Comparison of ENCODE assay signal across 20 cellular contexts in the genomic region with DNA sequence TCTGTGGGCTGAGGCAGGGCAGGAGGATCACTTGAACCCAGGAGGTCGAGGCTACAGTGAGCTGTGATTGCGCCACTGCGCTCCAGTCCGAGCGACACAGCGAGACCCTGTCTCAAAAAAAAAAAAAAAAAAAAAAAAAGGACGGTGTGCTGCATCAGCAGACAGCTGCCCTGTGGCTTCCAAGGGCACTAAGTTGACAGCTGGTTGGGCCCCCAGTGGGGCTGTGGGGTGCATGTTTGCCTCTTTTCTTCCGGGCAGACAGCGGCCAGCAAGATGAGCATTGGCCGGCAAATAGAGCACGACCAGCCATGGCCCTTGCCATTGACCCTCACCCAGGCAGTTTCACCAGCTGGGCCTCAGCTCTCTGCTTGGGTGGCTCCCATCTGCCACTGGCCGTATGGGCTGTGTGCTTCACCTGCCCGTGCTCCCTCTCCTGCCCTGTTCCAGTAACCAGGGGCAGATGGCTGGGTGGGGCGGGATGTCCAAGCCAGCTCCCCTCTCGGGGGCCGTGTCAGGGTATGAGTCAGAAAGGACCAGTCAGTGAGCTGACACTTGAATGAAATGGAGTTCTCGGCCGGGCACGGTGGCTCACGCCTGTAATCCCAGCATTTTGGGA. TPM values are rescaled to one million over a fixed set of nuclear protein-coding genes. Genes with fewer than 3 reads are reported as not detected.
DNase-seq lines count a peak whose midpoint lies in the region; ATAC-seq and TF ChIP-seq lines count a peak whose summit lies in the region.
"Had no signal": no experiment of that assay in that cellular context is flagged by ENCODE, and none has a peak within 500 bp of the region (broad histone marks: within the 10 kb centered on the region; RNA-seq: fewer than 3 reads in every experiment).

No MANE protein-coding gene starts in this region.

- intact Hi-C loops in activated CD4-positive, alpha-beta T cell treated with anti-CD3 and anti-CD28 coated beads, Interleukin-2, amount 10 ng/mL, durations not matched to agents 24 days and 14 days (cut with micrococcal nuclease), result no loop called here
- intact Hi-C loops in lower leg skin (cut with DNase I; ENCODE audit: low total_unique reads), result no loop called here

- WGBS in lower leg skin, 2 donors, result 85 to 93% methylated on average over 18 to 19 of the region's 20 CpGs

- H3K27ac ChIP-seq in SJCRH30, result peak overlapping the region; percentile 45
- peak overlapping the region; percentile 58 for H3K27ac ChIP-seq in subcutaneous abdominal adipose tissue (ENCODE audit: low read depth, low read length)
- H3K27ac ChIP-seq: BLaER1, GM23248 had no signal

- TF ChIP-seq POLR2A in lower leg skin (IDR thresholded peaks at IDR 0.05), result no peak

- no peak for ATAC-seq in activated naive CD4-positive, alpha-beta T cell treated with anti-CD3 and anti-CD28 coated beads, Interleukin-2, amount 50 U/mL, for 72 hours
- ATAC-seq: GM12878, HCT116 had no signal

- H3K36me3 Mint-ChIP-seq in activated naive CD4-positive, alpha-beta T cell treated with anti-CD3 and anti-CD28 coated beads, Interleukin-2, amount 50 U/mL, for 72 hours, result no peaks in the 10 kb centered on the region
- H3K36me3 Mint-ChIP-seq in activated naive CD4-positive, alpha-beta T cell treated with anti-CD3 and anti-CD28 coated beads, Interleukin-2, amount 10 ng/mL, durations not matched to agents 7 days and 5 days, result peaks cover 15% of the 10 kb centered on the region
- peaks cover 8% of the 10 kb centered on the region for H3K36me3 Mint-ChIP-seq in type B pancreatic cell
- H3K36me3 Mint-ChIP-seq in activated CD4-positive, alpha-beta T cell treated with anti-CD3 and anti-CD28 coated beads, Interleukin-2, amount 10 ng/mL, durations not matched to agents 24 days and 14 days (ENCODE audit: low read depth), result peaks cover 23% of the 10 kb centered on the region

- H3K4me1 ChIP-seq in SJCRH30 (peaks cover 26% of the 10 kb centered on the region), subcutaneous abdominal adipose tissue (ENCODE audit: control insufficient read depth in 5 of 5, insufficient read depth in 5 of 5, low read length in 5 of 5) (peaks cover 0 to 17% (median 11%) of the 10 kb centered on the region in 5 donors)

- DNase-seq in activated naive CD4-positive, alpha-beta T cell treated with anti-CD3 and anti-CD28 coated beads, Interleukin-2, amount 50 U/mL, for 72 hours (ENCODE audit: low spot score in 2 of 2), result no peak
- DNase-seq in activated naive CD4-positive, alpha-beta T cell treated with anti-CD3 and anti-CD28 coated beads, Interleukin-2, amount 10 ng/mL, durations not matched to agents 7 days and 5 days, result no peak
- DNase-seq in SJCRH30 (peak; percentile 81 to 83), myocyte (ENCODE audit: low read depth) (peak; percentile 82), type B pancreatic cell (ENCODE audit: extremely low spot score, unreplicated experiment) (no peak), lower leg skin (ENCODE audit: low spot score in 2 of 2) (no peak)
- no peak for DNase-seq in activated CD4-positive, alpha-beta T cell treated with anti-CD3 and anti-CD28 coated beads, Interleukin-2, amount 10 ng/mL, durations not matched to agents 24 days and 14 days
- DNase-seq: 8988T, GM23248, KBM-7, NCI-H1092, NCI-H446 treated with DMSO at 0.1 percent for 48 hours, OCI-M1, SK-N-SH had no signal

- H3K27me3 ChIP-seq in SJCRH30, result no peaks in the 10 kb centered on the region
- H3K27me3 ChIP-seq in subcutaneous abdominal adipose tissue (ENCODE audit: control insufficient read depth in 5 of 5, insufficient read depth in 4 of 5, low read length in 5 of 5), result no peaks in the 10 kb centered on the region
- H3K27me3 ChIP-seq: BLaER1 had no signal

- no peaks in the 10 kb centered on the region for H3K27me3 Mint-ChIP-seq in activated naive CD4-positive, alpha-beta T cell treated with anti-CD3 and anti-CD28 coated beads, Interleukin-2, amount 10 ng/mL, durations not matched to agents 7 days and 5 days
- no peaks in the 10 kb centered on the region for H3K27me3 Mint-ChIP-seq in type B pancreatic cell
- no peaks in the 10 kb centered on the region for H3K27me3 Mint-ChIP-seq in activated CD4-positive, alpha-beta T cell treated with anti-CD3 and anti-CD28 coated beads, Interleukin-2, amount 10 ng/mL, durations not matched to agents 24 days and 14 days

- CTCF ChIA-PET in activated naive CD4-positive, alpha-beta T cell treated with anti-CD3 and anti-CD28 coated beads, Interleukin-2, amount 10 ng/mL, durations not matched to agents 7 days and 5 days (lab: Charles Lee), result no interaction called here

- no peak overlapping the region for H3K4me3 Mint-ChIP-seq in activated naive CD4-positive, alpha-beta T cell treated with anti-CD3 and anti-CD28 coated beads, Interleukin-2, amount 10 ng/mL, durations not matched to agents 7 days and 5 days
- H3K4me3 Mint-ChIP-seq in type B pancreatic cell, result no peak overlapping the region
- H3K4me3 Mint-ChIP-seq in activated CD4-positive, alpha-beta T cell treated with anti-CD3 and anti-CD28 coated beads, Interleukin-2, amount 10 ng/mL, durations not matched to agents 24 days and 14 days, result no peak overlapping the region

- H3K9me3 ChIP-seq in SJCRH30 (replicated peaks), result no peaks in the 10 kb centered on the region
- no peaks in the 10 kb centered on the region for H3K9me3 ChIP-seq in subcutaneous abdominal adipose tissue (ENCODE audit: control insufficient read depth in 5 of 5, low read length in 5 of 5)
- H3K9me3 ChIP-seq: BLaER1, SK-N-SH had no signal

- peak overlapping the region; percentile 29 to 42 for H3K27ac Mint-ChIP-seq in activated naive CD4-positive, alpha-beta T cell treated with anti-CD3 and anti-CD28 coated beads, Interleukin-2, amount 50 U/mL, for 72 hours
- H3K27ac Mint-ChIP-seq in activated naive CD4-positive, alpha-beta T cell treated with anti-CD3 and anti-CD28 coated beads, Interleukin-2, amount 10 ng/mL, durations not matched to agents 7 days and 5 days, result no peak overlapping the region
- no peak overlapping the region for H3K27ac Mint-ChIP-seq in type B pancreatic cell
- no peak overlapping the region for H3K27ac Mint-ChIP-seq in activated CD4-positive, alpha-beta T cell treated with anti-CD3 and anti-CD28 coated beads, Interleukin-2, amount 10 ng/mL, durations not matched to agents 24 days and 14 days

- H3K4me3 ChIP-seq in SJCRH30 (no peak overlapping the region), subcutaneous abdominal adipose tissue (ENCODE audit: low read depth in 1 of 5, low read length in 5 of 5) (no peak overlapping the region), lower leg skin (ENCODE audit: low read depth, poor library complexity, severe bottlenecking) (no peak overlapping the region)
- H3K4me3 ChIP-seq: BLaER1, GM12878, GM23248 had no signal

- H3K9me3 Mint-ChIP-seq in activated naive CD4-positive, alpha-beta T cell treated with anti-CD3 and anti-CD28 coated beads, Interleukin-2, amount 50 U/mL, for 72 hours, result no peaks in the 10 kb centered on the region
- no peaks in the 10 kb centered on the region for H3K9me3 Mint-ChIP-seq in activated naive CD4-positive, alpha-beta T cell treated with anti-CD3 and anti-CD28 coated beads, Interleukin-2, amount 10 ng/mL, durations not matched to agents 7 days and 5 days
- H3K9me3 Mint-ChIP-seq in type B pancreatic cell, result no peaks in the 10 kb centered on the region
- H3K9me3 Mint-ChIP-seq in activated CD4-positive, alpha-beta T cell treated with anti-CD3 and anti-CD28 coated beads, Interleukin-2, amount 10 ng/mL, durations not matched to agents 24 days and 14 days, result no peaks in the 10 kb centered on the region

- TF ChIP-seq CTCF in type B pancreatic cell (conservative IDR thresholded peaks at IDR 0.05) (no peak), lower leg skin (IDR thresholded peaks at IDR 0.05) (no peak)

- H3K9ac ChIP-seq in subcutaneous abdominal adipose tissue (ENCODE audit: low read length in 5 of 5), result peak overlapping the region in 1 of 5 donors; percentile 42
- H3K9ac ChIP-seq: BLaER1, GM23248, SK-N-SH had no signal

- H3K4me1 Mint-ChIP-seq in activated naive CD4-positive, alpha-beta T cell treated with anti-CD3 and anti-CD28 coated beads, Interleukin-2, amount 10 ng/mL, durations not matched to agents 7 days and 5 days, result no peaks in the 10 kb centered on the region
- no peaks in the 10 kb centered on the region for H3K4me1 Mint-ChIP-seq in type B pancreatic cell (ENCODE audit: unreplicated experiment)
- H3K4me1 Mint-ChIP-seq in activated CD4-positive, alpha-beta T cell treated with anti-CD3 and anti-CD28 coated beads, Interleukin-2, amount 10 ng/mL, durations not matched to agents 24 days and 14 days, result no peaks in the 10 kb centered on the region

- H3K36me3 ChIP-seq in SJCRH30 (peaks cover 32% of the 10 kb centered on the region), subcutaneous abdominal adipose tissue (ENCODE audit: control insufficient read depth in 5 of 5, insufficient read depth in 5 of 5, low read length in 5 of 5) (peaks cover under 1 to 94% (median 79%) of the 10 kb centered on the region in 5 donors)

RNA-seq across cellular contexts. Expression of a gene that starts 12.3 kb away (rescaled TPM):
- 1 to 10 TPM in 1 of 2 donors, under 1 TPM in 1; 0.23 to 1.9 TPM for total RNA-seq in activated naive CD4-positive, alpha-beta T cell treated with anti-CD3 and anti-CD28 coated beads, Interleukin-2, amount 50 U/mL, for 72 hours
- total RNA-seq in SJCRH30 (2014; rRNA removed; shearing (Covaris generic)), result 2.8 and 3.5 TPM in 2 replicates
- total RNA-seq in myocyte (5.2 and 13.0 TPM in 2 replicates), type B pancreatic cell (ENCODE audit: low replicate concordance) (2.4 and 3.8 TPM in 2 replicates), lower leg skin (1 to 10 TPM in 2 of 4 donors, under 1 TPM in 2; 0.38 to 1.8 (median 0.99) TPM)
- 3.2 TPM for polyA plus RNA-seq in myocyte (2012)
- 1.4 and 1.5 TPM in 2 replicates for total RNA-seq in activated CD4-positive, alpha-beta T cell treated with anti-CD3 and anti-CD28 coated beads, Interleukin-2, amount 10 ng/mL, durations not matched to agents 24 days and 14 days

RNA-seq across cellular contexts. Expression of a gene that starts 18.6 kb away (rescaled TPM):
- not detected for total RNA-seq in activated naive CD4-positive, alpha-beta T cell treated with anti-CD3 and anti-CD28 coated beads, Interleukin-2, amount 50 U/mL, for 72 hours
- total RNA-seq in SJCRH30 (2014; rRNA removed; shearing (Covaris generic)), result not detected in 2 replicates
- not detected in 2 replicates for total RNA-seq in myocyte
- polyA plus RNA-seq in myocyte (2012), result not detected
- total RNA-seq in type B pancreatic cell (ENCODE audit: low replicate concordance), result 1.1 TPM in 2 replicates
- not detected in 2 replicates for total RNA-seq in activated CD4-positive, alpha-beta T cell treated with anti-CD3 and anti-CD28 coated beads, Interleukin-2, amount 10 ng/mL, durations not matched to agents 24 days and 14 days
- total RNA-seq in lower leg skin, result not detected
- total RNA-seq: GM12878, GM23248, HT1080, M059J had no signal
- polyA plus RNA-seq: GM12878, GM23248, SK-N-SH had no signal

RNA-seq across cellular contexts. Expression of a gene that starts 34.9 kb away (rescaled TPM):
- under 1 TPM in 1 of 2 donors, not detected in 1; 0.21 TPM for total RNA-seq in activated naive CD4-positive, alpha-beta T cell treated with anti-CD3 and anti-CD28 coated beads, Interleukin-2, amount 50 U/mL, for 72 hours
- total RNA-seq in SJCRH30 (2014; rRNA removed; shearing (Covaris generic)), result 6.7 and 9.0 TPM in 2 replicates
- total RNA-seq in myocyte (38.8 and 103 TPM in 2 replicates), type B pancreatic cell (ENCODE audit: low replicate concordance) (78.3 and 182 TPM in 2 replicates), lower leg skin (10 to 100 TPM; 11.5 to 41.7 (median 17.7) TPM)
- 33.0 TPM for polyA plus RNA-seq in myocyte (2012)
- not detected in 2 replicates for total RNA-seq in activated CD4-positive, alpha-beta T cell treated with anti-CD3 and anti-CD28 coated beads, Interleukin-2, amount 10 ng/mL, durations not matched to agents 24 days and 14 days

RNA-seq across cellular contexts. Expression of a gene that starts 39.6 kb away (rescaled TPM):
- total RNA-seq in activated naive CD4-positive, alpha-beta T cell treated with anti-CD3 and anti-CD28 coated beads, Interleukin-2, amount 50 U/mL, for 72 hours, result 10 to 100 TPM; 46.5 to 48.0 TPM
- 33.6 and 36.2 TPM in 2 replicates for total RNA-seq in SJCRH30 (2014; rRNA removed; shearing (Covaris generic))
- total RNA-seq in myocyte, result 80.3 and 90.4 TPM in 2 replicates
- polyA plus RNA-seq in myocyte (2012), result 86.9 TPM
- total RNA-seq in type B pancreatic cell (ENCODE audit: low replicate concordance), result 54.9 and 57.5 TPM in 2 replicates
- total RNA-seq in activated CD4-positive, alpha-beta T cell treated with anti-CD3 and anti-CD28 coated beads, Interleukin-2, amount 10 ng/mL, durations not matched to agents 24 days and 14 days, result 59.9 and 60.3 TPM in 2 replicates
- total RNA-seq in lower leg skin, result 10 to 100 TPM; 55.5 to 98.7 (median 61.9) TPM

Comparison
In these comparisons a context has a peak if more than half of its experiments do, and no peak if none do; other contexts are left out.
1. H3K27ac Mint-ChIP-seq: peak in activated naive CD4-positive, alpha-beta T cell treated with anti-CD3 and anti-CD28 coated beads, Interleukin-2, amount 50 U/mL, for 72 hours (2 of 2); none in activated naive CD4-positive, alpha-beta T cell treated with anti-CD3 and anti-CD28 coated beads, Interleukin-2, amount 10 ng/mL, durations not matched to agents 7 days and 5 days (single experiment), type B pancreatic cell (single experiment) and activated CD4-positive, alpha-beta T cell treated with anti-CD3 and anti-CD28 coated beads, Interleukin-2, amount 10 ng/mL, durations not matched to agents 24 days and 14 days (single experiment).
2. DNase-seq: peak in SJCRH30 (2 of 2) and myocyte (single experiment); none in activated naive CD4-positive, alpha-beta T cell treated with anti-CD3 and anti-CD28 coated beads, Interleukin-2, amount 50 U/mL, for 72 hours (0 of 2), activated naive CD4-positive, alpha-beta T cell treated with anti-CD3 and anti-CD28 coated beads, Interleukin-2, amount 10 ng/mL, durations not matched to agents 7 days and 5 days (single experiment), type B pancreatic cell (single experiment), activated CD4-positive, alpha-beta T cell treated with anti-CD3 and anti-CD28 coated beads, Interleukin-2, amount 10 ng/mL, durations not matched to agents 24 days and 14 days (single experiment) and lower leg skin (0 of 2).